2 cellular contexts compared by ENCODE assay signal in the genomic region with DNA sequence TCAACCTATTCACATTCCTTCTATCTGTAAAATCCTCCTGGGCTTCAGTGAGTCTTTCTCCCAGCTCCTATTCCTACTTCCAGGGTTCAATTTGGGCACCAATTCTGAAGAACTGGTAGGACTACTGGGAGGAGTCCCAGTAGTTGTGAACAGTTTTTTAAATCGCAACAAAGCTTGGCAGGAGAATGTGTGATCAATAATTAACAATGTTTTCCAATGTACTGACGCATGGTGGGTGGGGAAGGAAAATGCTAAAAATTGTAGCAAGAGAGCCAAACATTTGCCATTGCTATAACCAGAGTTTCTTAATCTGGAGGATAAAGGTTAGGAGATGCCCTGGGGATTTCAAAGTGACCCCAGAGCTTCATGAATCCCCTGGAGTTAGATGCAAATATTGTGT.
TF ChIP-seq lines count a peak whose summit lies in the region.

No MANE protein-coding gene starts in this region.

TF ChIP-seq in SK-N-SH, 30 proteins besides CTCF, POLR2A, EP300 and RAD21 (continued from another document):
- TF ChIP-seq, protein P1, sequence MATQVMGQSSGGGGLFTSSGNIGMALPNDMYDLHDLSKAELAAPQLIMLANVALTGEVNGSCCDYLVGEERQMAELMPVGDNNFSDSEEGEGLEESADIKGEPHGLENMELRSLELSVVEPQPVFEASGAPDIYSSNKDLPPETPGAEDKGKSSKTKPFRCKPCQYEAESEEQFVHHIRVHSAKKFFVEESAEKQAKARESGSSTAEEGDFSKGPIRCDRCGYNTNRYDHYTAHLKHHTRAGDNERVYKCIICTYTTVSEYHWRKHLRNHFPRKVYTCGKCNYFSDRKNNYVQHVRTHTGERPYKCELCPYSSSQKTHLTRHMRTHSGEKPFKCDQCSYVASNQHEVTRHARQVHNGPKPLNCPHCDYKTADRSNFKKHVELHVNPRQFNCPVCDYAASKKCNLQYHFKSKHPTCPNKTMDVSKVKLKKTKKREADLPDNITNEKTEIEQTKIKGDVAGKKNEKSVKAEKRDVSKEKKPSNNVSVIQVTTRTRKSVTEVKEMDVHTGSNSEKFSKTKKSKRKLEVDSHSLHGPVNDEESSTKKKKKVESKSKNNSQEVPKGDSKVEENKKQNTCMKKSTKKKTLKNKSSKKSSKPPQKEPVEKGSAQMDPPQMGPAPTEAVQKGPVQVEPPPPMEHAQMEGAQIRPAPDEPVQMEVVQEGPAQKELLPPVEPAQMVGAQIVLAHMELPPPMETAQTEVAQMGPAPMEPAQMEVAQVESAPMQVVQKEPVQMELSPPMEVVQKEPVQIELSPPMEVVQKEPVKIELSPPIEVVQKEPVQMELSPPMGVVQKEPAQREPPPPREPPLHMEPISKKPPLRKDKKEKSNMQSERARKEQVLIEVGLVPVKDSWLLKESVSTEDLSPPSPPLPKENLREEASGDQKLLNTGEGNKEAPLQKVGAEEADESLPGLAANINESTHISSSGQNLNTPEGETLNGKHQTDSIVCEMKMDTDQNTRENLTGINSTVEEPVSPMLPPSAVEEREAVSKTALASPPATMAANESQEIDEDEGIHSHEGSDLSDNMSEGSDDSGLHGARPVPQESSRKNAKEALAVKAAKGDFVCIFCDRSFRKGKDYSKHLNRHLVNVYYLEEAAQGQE (IDR thresholded peaks at IDR 0.05; ENCODE audit: low read depth, low read length): no peak
- no peak for TF ChIP-seq CHD2 (IDR thresholded peaks at IDR 0.05; ENCODE audit: low read length, partially characterized antibody)

TF ChIP-seq in SK-N-SH treated with all-trans-retinoic acid at 6 μM for 48 hours, 23 proteins besides CTCF, POLR2A, EP300 and RAD21 (continued from another document):
- TF ChIP-seq CSDC2 (CRISPR knock-in tag; IDR thresholded peaks at IDR 0.05) (no peak), ARNTL (CRISPR knock-in tag; IDR thresholded peaks at IDR 0.05; ENCODE audit: borderline replicate concordance, low read depth) (no peak), OSR1 (CRISPR knock-in tag; IDR thresholded peaks at IDR 0.05) (no peak), ZNF565 (CRISPR knock-in tag; conservative IDR thresholded peaks at IDR 0.05; ENCODE audit: low read depth) (no peak), TOX (CRISPR knock-in tag; IDR thresholded peaks at IDR 0.05; ENCODE audit: borderline replicate concordance) (no peak), ZFP3 (CRISPR knock-in tag; IDR thresholded peaks at IDR 0.05) (no peak), ZFP30 (CRISPR knock-in tag; IDR thresholded peaks at IDR 0.05) (no peak)
- TF ChIP-seq, protein P2, sequence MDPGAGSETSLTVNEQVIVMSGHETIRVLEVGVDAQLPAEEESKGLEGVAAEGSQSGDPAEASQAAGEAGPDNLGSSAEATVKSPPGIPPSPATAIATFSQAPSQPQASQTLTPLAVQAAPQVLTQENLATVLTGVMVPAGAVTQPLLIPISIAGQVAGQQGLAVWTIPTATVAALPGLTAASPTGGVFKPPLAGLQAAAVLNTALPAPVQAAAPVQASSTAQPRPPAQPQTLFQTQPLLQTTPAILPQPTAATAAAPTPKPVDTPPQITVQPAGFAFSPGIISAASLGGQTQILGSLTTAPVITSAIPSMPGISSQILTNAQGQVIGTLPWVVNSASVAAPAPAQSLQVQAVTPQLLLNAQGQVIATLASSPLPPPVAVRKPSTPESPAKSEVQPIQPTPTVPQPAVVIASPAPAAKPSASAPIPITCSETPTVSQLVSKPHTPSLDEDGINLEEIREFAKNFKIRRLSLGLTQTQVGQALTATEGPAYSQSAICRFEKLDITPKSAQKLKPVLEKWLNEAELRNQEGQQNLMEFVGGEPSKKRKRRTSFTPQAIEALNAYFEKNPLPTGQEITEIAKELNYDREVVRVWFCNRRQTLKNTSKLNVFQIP (CRISPR knock-in tag; IDR thresholded peaks at IDR 0.05; ENCODE audit: borderline replicate concordance, low read depth): no peak
